24 cellular contexts compared by ENCODE assay signal in genomic region chr3:54772707-54773106, GRCh38.
DNase-seq lines count a peak whose midpoint lies in the region; ATAC-seq, FAIRE-seq and TF ChIP-seq lines count a peak whose summit lies in the region.
"Had no signal": no experiment of that assay in that cellular context is flagged by ENCODE, and none has a peak within 500 bp of the region (broad histone marks: within the 10 kb centered on the region; RNA-seq: fewer than 3 reads in every experiment).

No MANE protein-coding gene starts in this region.

- H3K14ac ChIP-seq in neuronal stem cell (ENCODE audit: low read length) = no peak overlapping the region

- H3K4me3 ChIP-seq in esophagus muscularis mucosa = no peak overlapping the region
- no peak overlapping the region for H3K4me3 ChIP-seq in neuronal stem cell (ENCODE audit: low read length in 2 of 2)
- H3K4me3 ChIP-seq: BLaER1, PC-9, SJCRH30 had no signal

- no peak overlapping the region for H3K18ac ChIP-seq in neuronal stem cell (ENCODE audit: low read length)

- ATAC-seq in activated T-cell treated with anti-CD3 and anti-CD28 coated beads, Interleukin-2, amount 50 U/mL, for 4 hours = no peak
- ATAC-seq: Right ventricle myocardium inferior, SK-N-SH treated with all-trans-retinoic acid at 6 μM for 48 hours had no signal

- TF ChIP-seq CTCF in esophagus muscularis mucosa (IDR thresholded peaks at IDR 0.05) (no peak), D721Med (IDR thresholded peaks at IDR 0.05; ENCODE audit: insufficient read depth, missing control alignments) (no peak)

- no peak overlapping the region for H3K4ac ChIP-seq in neuronal stem cell (ENCODE audit: low read length)

- H2BK15ac ChIP-seq in neuronal stem cell (ENCODE audit: low read length) = no peak overlapping the region

- H2AFZ ChIP-seq in neuronal stem cell (ENCODE audit: low read length) = no peak overlapping the region
- H2AFZ ChIP-seq: PC-9 had no signal

- DNase-seq in EH (ENCODE audit: low read depth) = peak; percentile 56
- peak; percentile 53 for DNase-seq in M059J (ENCODE audit: low read depth)
- peak; percentile 3 for DNase-seq in esophagus muscularis mucosa (ENCODE audit: extremely low spot score)
- DNase-seq in neuronal stem cell (ENCODE audit: low spot score) = peak; percentile 35
- no peak for DNase-seq in DMS79 treated with DMSO at 0.1 percent for 48 hours (lab: John Stamatoyannopoulos, UW)
- no peak for DNase-seq in activated T-cell treated with anti-CD3 and anti-CD28 coated beads, Interleukin-2, amount 50 U/mL, for 4 hours
- no peak for DNase-seq in NCI-H526 (lab: John Stamatoyannopoulos, UW)
- no peak for DNase-seq in D721Med (ENCODE audit: insufficient read length, low spot score)
- DNase-seq: CD4-positive, CD25-positive, alpha-beta regulatory T cell; DMS53; GF-D8; IMR-90; KG1; MM.1S; NCI-H2029; NCI-H526 treated with DMSO at 0.1 percent for 48 hours; PC-9; SJCRH30 had no signal

- TF ChIP-seq EP300 in esophagus muscularis mucosa (IDR thresholded peaks at IDR 0.05) = no peak

- no peak overlapping the region for H3K27ac ChIP-seq in esophagus muscularis mucosa (replicated peaks in 1 of 4)
- H3K27ac ChIP-seq in neuronal stem cell (replicated peaks; ENCODE audit: low read length) = peak overlapping the region; percentile 12
- H3K27ac ChIP-seq: BLaER1, PC-9, SJCRH30 had no signal

- H2AK5ac ChIP-seq in neuronal stem cell (ENCODE audit: low read depth, low read length) = no peak overlapping the region

- H3K79me1 ChIP-seq in neuronal stem cell (ENCODE audit: low read depth, low read length) = no peaks in the 10 kb centered on the region

- no peak overlapping the region for H3K9ac ChIP-seq in neuronal stem cell (ENCODE audit: low read depth, low read length, poor library complexity)
- H3K9ac ChIP-seq: BLaER1 had no signal

- no peaks in the 10 kb centered on the region for H3K9me3 Mint-ChIP-seq in activated T-cell treated with anti-CD3 and anti-CD28 coated beads, Interleukin-2, amount 50 U/mL, for 4 hours
- H3K9me3 Mint-ChIP-seq: CD4-positive, CD25-positive, alpha-beta regulatory T cell had no signal

- FAIRE-seq in D721Med (lab: Jason Lieb, UNC) = no peak
- FAIRE-seq: A204.1, GM12891, H54 had no signal

- H3K4me3 Mint-ChIP-seq in activated T-cell treated with anti-CD3 and anti-CD28 coated beads, Interleukin-2, amount 50 U/mL, for 4 hours = no peak overlapping the region
- H3K4me3 Mint-ChIP-seq: CD4-positive, CD25-positive, alpha-beta regulatory T cell had no signal

- H4K91ac ChIP-seq in neuronal stem cell (ENCODE audit: low read depth, low read length, poor library complexity) = no peak overlapping the region

- H3K23ac ChIP-seq in neuronal stem cell (ENCODE audit: low read depth, low read length, poor library complexity) = no peak overlapping the region

- H3K9me3 ChIP-seq in esophagus muscularis mucosa (no peaks in the 10 kb centered on the region), neuronal stem cell (replicated peaks in 1 of 2; ENCODE audit: control insufficient read depth in 2 of 2, insufficient read depth in 1 of 2, low read depth in 1 of 2, low read length in 2 of 2) (no peaks in the 10 kb centered on the region)
- H3K9me3 ChIP-seq: BLaER1, SJCRH30 had no signal

- H3K4me1 ChIP-seq in esophagus muscularis mucosa = no peaks in the 10 kb centered on the region
- H3K4me1 ChIP-seq in neuronal stem cell (ENCODE audit: control insufficient read depth in 2 of 2, insufficient read depth in 1 of 2, low read depth in 1 of 2, low read length in 2 of 2) = peaks cover 0 to 7% of the 10 kb centered on the region in 2 donors
- H3K4me1 ChIP-seq: BLaER1, SJCRH30 had no signal

- no peak overlapping the region for H3K4me2 ChIP-seq in neuronal stem cell (ENCODE audit: insufficient read depth, low read length, poor library complexity, severe bottlenecking)
- H3K4me2 ChIP-seq: BLaER1, PC-9 had no signal

- WGBS in esophagus muscularis mucosa = 88% methylated on average over 2 of the region's 2 CpGs
- WGBS in neuronal stem cell (ENCODE audit: extremely low coverage in 2 of 2, insufficient read length in 2 of 2, insufficient replicate concordance in 1 of 2), 2 donors = no CpG with 5 or more reads among the region's 2 CpGs

- no peak for TF ChIP-seq POLR2A in esophagus muscularis mucosa (IDR thresholded peaks at IDR 0.05; ENCODE audit: low read depth)

- no peak overlapping the region for H2BK120ac ChIP-seq in neuronal stem cell (ENCODE audit: low read depth, low read length)

- H3K4me1 Mint-ChIP-seq in activated T-cell treated with anti-CD3 and anti-CD28 coated beads, Interleukin-2, amount 50 U/mL, for 4 hours (ENCODE audit: low read depth) = no peaks in the 10 kb centered on the region
- H3K4me1 Mint-ChIP-seq: CD4-positive, CD25-positive, alpha-beta regulatory T cell had no signal

- H4K8ac ChIP-seq in neuronal stem cell (ENCODE audit: low read depth, low read length) = no peak overlapping the region

- H2BK5ac ChIP-seq in neuronal stem cell (ENCODE audit: low read length) = no peak overlapping the region

- H3K36me3 ChIP-seq in esophagus muscularis mucosa (no peaks in the 10 kb centered on the region), neuronal stem cell (replicated peaks in 1 of 2; ENCODE audit: control insufficient read depth in 2 of 2, insufficient read depth in 2 of 2, low read length in 2 of 2) (no peaks in the 10 kb centered on the region)
- H3K36me3 ChIP-seq: BLaER1, SJCRH30 had no signal

- H3K27me3 ChIP-seq in esophagus muscularis mucosa (no peaks in the 10 kb centered on the region), neuronal stem cell (ENCODE audit: control insufficient read depth in 3 of 3, insufficient read depth in 3 of 3, low read depth in 1 of 3, low read length in 3 of 3) (peaks cover 0 to 13% (median 0%) of the 10 kb centered on the region in 3 experiments)
- H3K27me3 ChIP-seq: BLaER1, SJCRH30 had no signal

- H2BK12ac ChIP-seq in neuronal stem cell (ENCODE audit: low read length) = no peak overlapping the region

- H3K27me3 Mint-ChIP-seq in activated T-cell treated with anti-CD3 and anti-CD28 coated beads, Interleukin-2, amount 50 U/mL, for 4 hours (ENCODE audit: low read depth) = no peaks in the 10 kb centered on the region
- H3K27me3 Mint-ChIP-seq: CD4-positive, CD25-positive, alpha-beta regulatory T cell had no signal

- H3K36me3 Mint-ChIP-seq in activated T-cell treated with anti-CD3 and anti-CD28 coated beads, Interleukin-2, amount 50 U/mL, for 4 hours (ENCODE audit: insufficient read depth) = no peaks in the 10 kb centered on the region
- H3K36me3 Mint-ChIP-seq: CD4-positive, CD25-positive, alpha-beta regulatory T cell had no signal

- intact Hi-C loops in esophagus muscularis mucosa (cut with DNase I) = no loop called here

Comparison
In these comparisons a context has a peak if more than half of its experiments do, and no peak if none do; other contexts are left out.
1. DNase-seq: peak in EH (single experiment), M059J (single experiment), esophagus muscularis mucosa (single experiment) and neuronal stem cell (single experiment); none in DMS79 treated with DMSO at 0.1 percent for 48 hours (single experiment), activated T-cell treated with anti-CD3 and anti-CD28 coated beads, Interleukin-2, amount 50 U/mL, for 4 hours (single experiment), NCI-H526 (0 of 2) and D721Med (single experiment).